In the genomic region with DNA sequence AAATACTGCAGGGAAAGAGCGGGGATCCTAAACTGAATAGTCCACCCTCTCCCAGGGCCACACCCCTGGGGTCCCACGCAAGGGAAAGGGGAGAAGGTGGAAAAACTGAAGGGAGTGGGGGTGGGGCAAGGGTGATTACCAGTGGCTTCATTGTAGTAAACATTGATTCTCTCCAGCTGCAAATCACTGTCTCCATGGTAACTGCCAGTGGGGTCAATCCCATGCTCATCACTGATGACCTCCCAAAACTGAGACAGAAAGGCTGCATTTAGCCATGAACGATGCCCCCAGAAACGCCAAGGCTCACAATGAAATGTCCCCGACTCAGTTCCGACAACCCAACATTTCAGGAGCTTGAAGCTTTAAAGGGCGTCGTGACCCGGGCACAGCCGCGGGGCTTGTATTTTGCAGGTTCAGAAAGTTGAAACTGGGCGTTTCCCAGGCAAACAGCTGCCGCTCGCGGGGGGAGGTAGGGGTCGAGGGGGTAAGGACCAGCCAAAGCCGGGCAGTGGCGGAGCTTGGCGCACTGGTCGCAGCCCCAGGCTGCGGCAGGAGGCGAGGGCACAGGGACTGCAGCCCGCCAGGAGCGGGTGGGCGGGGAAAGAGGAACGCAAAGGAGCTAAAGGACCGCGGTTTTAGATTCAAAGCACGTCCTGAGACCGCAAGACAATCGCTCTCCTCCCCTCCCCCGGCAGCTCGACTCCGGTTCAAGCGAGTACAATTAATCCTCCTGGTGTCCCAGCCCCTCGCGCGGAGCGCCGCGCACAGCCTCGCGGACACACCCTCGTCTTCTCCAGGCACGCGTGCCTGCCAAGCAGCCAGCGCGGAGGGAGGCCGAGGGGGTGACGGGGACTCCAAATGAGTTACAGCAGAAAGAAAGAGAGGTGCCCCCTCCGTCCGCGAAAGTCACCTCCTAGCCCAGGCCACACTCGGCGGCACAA, we compare ENCODE assay signal across 8 cellular contexts. TPM values are rescaled to one million over a fixed set of nuclear protein-coding genes. Genes with fewer than 3 reads are reported as not detected.
DNase-seq lines count a peak whose midpoint lies in the region; ATAC-seq, FAIRE-seq and TF ChIP-seq lines count a peak whose summit lies in the region.

No MANE protein-coding gene starts in this region.

- H3K27me3 Mint-ChIP-seq in WTC11 (ENCODE audit: low read depth) = peaks cover 23% of the 10 kb centered on the region

- H3K4me3 ChIP-seq in fibroblast of mammary gland (ENCODE audit: control insufficient read depth, low read depth, low read length) = peak overlapping the region; percentile 13

- H3K4me1 Mint-ChIP-seq in WTC11 = peaks cover 40% of the 10 kb centered on the region

- no peak for TF ChIP-seq CTCF in D721Med (IDR thresholded peaks at IDR 0.05; ENCODE audit: insufficient read depth, missing control alignments)
- TF ChIP-seq CTCF in WTC11 (IDR thresholded peaks at IDR 0.05) = no peak
- no peak for TF ChIP-seq CTCF in fibroblast of mammary gland (conservative IDR thresholded peaks at IDR 0.05; ENCODE audit: control insufficient read depth, insufficient read depth, low read depth, low read length)
- TF ChIP-seq CTCF in omental fat pad (IDR thresholded peaks at IDR 0.05) = no peak

- DNase-seq in D721Med (ENCODE audit: insufficient read length, low spot score) (peak; percentile 56), HuH-7.5 (ENCODE audit: low spot score) (peak; percentile 41), WTC11 (ENCODE audit: low spot score) (peak; percentile 55), fibroblast of mammary gland (ENCODE audit: low read depth) (no peak), omental fat pad (ENCODE audit: low spot score) (no peak)
- DNase-seq in central memory CD4-positive, alpha-beta T cell = no peak

- H3K4me3 Mint-ChIP-seq in WTC11 = peak overlapping the region; percentile 89

- no peak for FAIRE-seq in D721Med (lab: Jason Lieb, UNC)

- no peak for ATAC-seq in WTC11
- ATAC-seq in omental fat pad (ENCODE audit: low FRiP score) = peak; percentile 22
- no peak for ATAC-seq in GM21528 (IDR thresholded peaks at IDR 0.05; ENCODE audit: low FRiP score, unreplicated experiment)
- no peak for ATAC-seq in HG03457 (IDR thresholded peaks at IDR 0.05; ENCODE audit: unreplicated experiment)

- H3K36me3 Mint-ChIP-seq in WTC11 = peaks cover 29% of the 10 kb centered on the region

- H3K27ac Mint-ChIP-seq in WTC11 = peak overlapping the region; percentile 94

- POLR2A ChIA-PET in WTC11 (lab: Charles Lee) = interaction anchor here (0.9 to 2.4 kb wide), 6 partner anchors 18 to 69 kb away, joined by 3 to 9 read pairs (median 5); partner anchors contain the start of genes PSMG4 and TUBB2A

- CTCF ChIA-PET in WTC11 (lab: Charles Lee) = interaction anchor here (0.9 to 1.8 kb wide), 9 partner anchors 12 to 225 kb away, joined by 3 to 10 read pairs (median 4); partner anchors contain the start of gene PSMG4

- H3K9me3 Mint-ChIP-seq in WTC11 = peaks cover 7% of the 10 kb centered on the region

TF ChIP-seq in WTC11, 78 proteins besides CTCF, POLR2A, EP300 and RAD21:
- TF ChIP-seq, protein P1, sequence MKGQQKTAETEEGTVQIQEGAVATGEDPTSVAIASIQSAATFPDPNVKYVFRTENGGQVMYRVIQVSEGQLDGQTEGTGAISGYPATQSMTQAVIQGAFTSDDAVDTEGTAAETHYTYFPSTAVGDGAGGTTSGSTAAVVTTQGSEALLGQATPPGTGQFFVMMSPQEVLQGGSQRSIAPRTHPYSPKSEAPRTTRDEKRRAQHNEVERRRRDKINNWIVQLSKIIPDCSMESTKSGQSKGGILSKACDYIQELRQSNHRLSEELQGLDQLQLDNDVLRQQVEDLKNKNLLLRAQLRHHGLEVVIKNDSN (CRISPR knock-in tag; IDR thresholded peaks at IDR 0.05) = peak; percentile 39; the same call in 1 of the 2 replicates
- TF ChIP-seq KAT7 (CRISPR knock-in tag; IDR thresholded peaks at IDR 0.05; ENCODE audit: borderline replicate concordance) (peak; percentile 92; the same call in 1 of the 2 replicates), FOXP1 (CRISPR knock-in tag; IDR thresholded peaks at IDR 0.05; ENCODE audit: borderline replicate concordance) (peak; percentile 69), ZNF121 (CRISPR knock-in tag; IDR thresholded peaks at IDR 0.05) (no peak), JUN (CRISPR knock-in tag; IDR thresholded peaks at IDR 0.05) (no peak)
- TF ChIP-seq, protein P2, sequence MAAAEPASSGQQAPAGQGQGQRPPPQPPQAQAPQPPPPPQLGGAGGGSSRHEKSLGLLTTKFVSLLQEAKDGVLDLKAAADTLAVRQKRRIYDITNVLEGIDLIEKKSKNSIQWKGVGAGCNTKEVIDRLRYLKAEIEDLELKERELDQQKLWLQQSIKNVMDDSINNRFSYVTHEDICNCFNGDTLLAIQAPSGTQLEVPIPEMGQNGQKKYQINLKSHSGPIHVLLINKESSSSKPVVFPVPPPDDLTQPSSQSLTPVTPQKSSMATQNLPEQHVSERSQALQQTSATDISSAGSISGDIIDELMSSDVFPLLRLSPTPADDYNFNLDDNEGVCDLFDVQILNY (CRISPR knock-in tag; IDR thresholded peaks at IDR 0.05) = peak; percentile 45; the same call in 1 of the 2 replicates
- TF ChIP-seq, protein P3, sequence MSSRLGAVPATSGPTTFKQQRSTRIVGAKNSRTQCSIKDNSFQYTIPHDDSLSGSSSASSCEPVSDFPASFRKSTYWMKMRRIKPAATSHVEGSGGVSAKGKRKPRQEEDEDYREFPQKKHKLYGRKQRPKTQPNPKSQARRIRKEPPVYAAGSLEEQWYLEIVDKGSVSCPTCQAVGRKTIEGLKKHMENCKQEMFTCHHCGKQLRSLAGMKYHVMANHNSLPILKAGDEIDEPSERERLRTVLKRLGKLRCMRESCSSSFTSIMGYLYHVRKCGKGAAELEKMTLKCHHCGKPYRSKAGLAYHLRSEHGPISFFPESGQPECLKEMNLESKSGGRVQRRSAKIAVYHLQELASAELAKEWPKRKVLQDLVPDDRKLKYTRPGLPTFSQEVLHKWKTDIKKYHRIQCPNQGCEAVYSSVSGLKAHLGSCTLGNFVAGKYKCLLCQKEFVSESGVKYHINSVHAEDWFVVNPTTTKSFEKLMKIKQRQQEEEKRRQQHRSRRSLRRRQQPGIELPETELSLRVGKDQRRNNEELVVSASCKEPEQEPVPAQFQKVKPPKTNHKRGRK (CRISPR knock-in tag; IDR thresholded peaks at IDR 0.05; ENCODE audit: borderline replicate concordance) = no peak
- TF ChIP-seq, protein P4, sequence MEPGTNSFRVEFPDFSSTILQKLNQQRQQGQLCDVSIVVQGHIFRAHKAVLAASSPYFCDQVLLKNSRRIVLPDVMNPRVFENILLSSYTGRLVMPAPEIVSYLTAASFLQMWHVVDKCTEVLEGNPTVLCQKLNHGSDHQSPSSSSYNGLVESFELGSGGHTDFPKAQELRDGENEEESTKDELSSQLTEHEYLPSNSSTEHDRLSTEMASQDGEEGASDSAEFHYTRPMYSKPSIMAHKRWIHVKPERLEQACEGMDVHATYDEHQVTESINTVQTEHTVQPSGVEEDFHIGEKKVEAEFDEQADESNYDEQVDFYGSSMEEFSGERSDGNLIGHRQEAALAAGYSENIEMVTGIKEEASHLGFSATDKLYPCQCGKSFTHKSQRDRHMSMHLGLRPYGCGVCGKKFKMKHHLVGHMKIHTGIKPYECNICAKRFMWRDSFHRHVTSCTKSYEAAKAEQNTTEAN (CRISPR knock-in tag; IDR thresholded peaks at IDR 0.05) = peak; percentile 80; the same call in 1 of the 2 replicates
- TF ChIP-seq, protein P5, sequence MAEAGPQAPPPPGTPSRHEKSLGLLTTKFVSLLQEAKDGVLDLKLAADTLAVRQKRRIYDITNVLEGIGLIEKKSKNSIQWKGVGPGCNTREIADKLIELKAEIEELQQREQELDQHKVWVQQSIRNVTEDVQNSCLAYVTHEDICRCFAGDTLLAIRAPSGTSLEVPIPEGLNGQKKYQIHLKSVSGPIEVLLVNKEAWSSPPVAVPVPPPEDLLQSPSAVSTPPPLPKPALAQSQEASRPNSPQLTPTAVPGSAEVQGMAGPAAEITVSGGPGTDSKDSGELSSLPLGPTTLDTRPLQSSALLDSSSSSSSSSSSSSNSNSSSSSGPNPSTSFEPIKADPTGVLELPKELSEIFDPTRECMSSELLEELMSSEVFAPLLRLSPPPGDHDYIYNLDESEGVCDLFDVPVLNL (CRISPR knock-in tag; IDR thresholded peaks at IDR 0.05; ENCODE audit: borderline replicate concordance, low read depth) = peak; percentile 52; the same call in 1 of the 2 replicates

RNA-seq across cellular contexts. Expression of gene TUBB2B, which starts 0.8 kb away (rescaled TPM):
- total RNA-seq in WTC11 (2021) (591 to 627 TPM (median 616 TPM) in 3 replicates), omental fat pad (1 to 10 TPM; 2.4 to 8.9 (median 3.9) TPM)

RNA-seq across cellular contexts. Expression of gene PSMG4, which starts 32.1 kb away (rescaled TPM):
- total RNA-seq in WTC11 (2021) (30.2 to 38.2 TPM (median 32.5 TPM) in 3 replicates), omental fat pad (10 to 100 TPM in 3 of 4 donors, 1 to 10 TPM in 1; 6.8 to 25.2 (median 23.3) TPM)

Comparison
In these comparisons a context has a peak if more than half of its experiments do, and no peak if none do; other contexts are left out.
1. DNase-seq: peak in D721Med (single experiment), HuH-7.5 (single experiment) and WTC11 (single experiment); none in fibroblast of mammary gland (single experiment), omental fat pad (single experiment) and central memory CD4-positive, alpha-beta T cell (single experiment).
2. RNA of gene TUBB2B, which starts 0.8 kb away (total RNA-seq): 591 to 627 TPM in WTC11; 2.4 to 8.9 TPM in omental fat pad; every median in the first group is over 10 times any median in the second.